ENCODE assay signal across 27 cellular contexts in genomic region chr12:20985399-20985798, GRCh38.
DNase-seq lines count a peak whose midpoint lies in the region; ATAC-seq, FAIRE-seq and TF ChIP-seq lines count a peak whose summit lies in the region.
"Had no signal": no experiment of that assay in that cellular context is flagged by ENCODE, and none has a peak within 500 bp of the region (broad histone marks: within the 10 kb centered on the region; RNA-seq: fewer than 3 reads in every experiment).

No MANE protein-coding gene starts in this region.

- H3K9me3 ChIP-seq in OCI-LY7 (ENCODE audit: low read length) (no peaks in the 10 kb centered on the region), gastroesophageal sphincter (peaks cover 0 to 19% (median 0%) of the 10 kb centered on the region in 3 donors)
- peaks cover 4% of the 10 kb centered on the region for H3K9me3 ChIP-seq in effector memory CD4-positive, alpha-beta T cell (ENCODE audit: control insufficient read depth, low read length)
- H3K9me3 ChIP-seq: Peyer's patch had no signal

- H3K27ac ChIP-seq in OCI-LY7 (ENCODE audit: low read depth, low read length, poor library complexity, severe bottlenecking) (no peak overlapping the region), gastroesophageal sphincter (no peak overlapping the region)
- H3K27ac ChIP-seq in effector memory CD4-positive, alpha-beta T cell (ENCODE audit: insufficient read depth, low read length, poor library complexity, severe bottlenecking): no peak overlapping the region
- H3K27ac ChIP-seq: esophagus muscularis mucosa, GM23248, Peyer's patch, right atrium auricular region, thoracic aorta had no signal

- no peak overlapping the region for H3K4me3 Mint-ChIP-seq in activated CD4-positive, alpha-beta memory T cell treated with anti-CD3 and anti-CD28 coated beads, Interleukin-2, amount 10 ng/mL, durations not matched to agents 7 days and 5 days
- no peak overlapping the region for H3K4me3 Mint-ChIP-seq in activated CD4-positive, alpha-beta memory T cell treated with anti-CD3 and anti-CD28 coated beads for 36 hours
- H3K4me3 Mint-ChIP-seq in nephron progenitor cell: no peak overlapping the region
- H3K4me3 Mint-ChIP-seq: activated T-helper 1 cell treated with anti-CD3 and anti-CD28 coated beads, Interleukin-12 subunit alpha, Interleukin-12 subunit beta, Interleukin-2, Interleukin-4 antibody, amounts not matched to agents 30 ng/mL and 10 ng/mL and 1 ng/mL, durations not matched to agents 14 hours and 24 hours and 36 hours; brain; dendritic cell treated with granulocyte-macrophage colony-stimulating factor and Interleukin-4, amounts not matched to agents 40 ng/mL and 50 ng/mL, for 4 days; endodermal cell had no signal

- POLR2A ChIA-PET in activated CD4-positive, alpha-beta memory T cell treated with anti-CD3 and anti-CD28 coated beads, Interleukin-2, amount 10 ng/mL, durations not matched to agents 7 days and 5 days (lab: Charles Lee): no interaction called here
- POLR2A ChIA-PET in activated CD4-positive, alpha-beta memory T cell treated with anti-CD3 and anti-CD28 coated beads for 36 hours (lab: Charles Lee): no interaction called here
- POLR2A ChIA-PET in OCI-LY7 (lab: Charles Lee): no interaction called here

- no peaks in the 10 kb centered on the region for H3K27me3 Mint-ChIP-seq in activated CD4-positive, alpha-beta memory T cell treated with anti-CD3 and anti-CD28 coated beads, Interleukin-2, amount 10 ng/mL, durations not matched to agents 7 days and 5 days
- no peaks in the 10 kb centered on the region for H3K27me3 Mint-ChIP-seq in activated CD4-positive, alpha-beta memory T cell treated with anti-CD3 and anti-CD28 coated beads for 36 hours
- H3K27me3 Mint-ChIP-seq in nephron progenitor cell (ENCODE audit: low read depth, poor library complexity): no peaks in the 10 kb centered on the region
- H3K27me3 Mint-ChIP-seq: brain; dendritic cell treated with granulocyte-macrophage colony-stimulating factor and Interleukin-4, amounts not matched to agents 40 ng/mL and 50 ng/mL, for 4 days had no signal

- no peak for FAIRE-seq in GM19239 (lab: Jason Lieb, UNC)
- FAIRE-seq: keratinocyte had no signal

- no peak for TF ChIP-seq POLR2A in gastroesophageal sphincter (IDR thresholded peaks at IDR 0.05)

- ATAC-seq in HG03432 (IDR thresholded peaks at IDR 0.05; ENCODE audit: unreplicated experiment) (peak; percentile 40), gastroesophageal sphincter (no peak)
- ATAC-seq: stimulated activated naive CD8-positive, alpha-beta T cell treated with anti-CD3 and anti-CD28 coated beads, Interleukin-15, Interleukin-2, amounts not matched to agents 100 U/mL and 50 U/mL, for 24 hours had no signal

- H3K27ac Mint-ChIP-seq in activated CD4-positive, alpha-beta memory T cell treated with anti-CD3 and anti-CD28 coated beads, Interleukin-2, amount 10 ng/mL, durations not matched to agents 7 days and 5 days: peak overlapping the region; percentile 0
- H3K27ac Mint-ChIP-seq in activated CD4-positive, alpha-beta memory T cell treated with anti-CD3 and anti-CD28 coated beads for 36 hours: no peak overlapping the region
- peak overlapping the region; percentile 1 for H3K27ac Mint-ChIP-seq in nephron progenitor cell
- H3K27ac Mint-ChIP-seq: activated T-helper 1 cell treated with anti-CD3 and anti-CD28 coated beads, Interleukin-12 subunit alpha, Interleukin-12 subunit beta, Interleukin-2, Interleukin-4 antibody, amounts not matched to agents 30 ng/mL and 10 ng/mL and 1 ng/mL, durations not matched to agents 14 hours and 24 hours and 36 hours; brain; dendritic cell treated with granulocyte-macrophage colony-stimulating factor and Interleukin-4, amounts not matched to agents 40 ng/mL and 50 ng/mL, for 4 days; endodermal cell had no signal

- no peaks in the 10 kb centered on the region for H3K9me2 ChIP-seq in OCI-LY7 (ENCODE audit: insufficient read depth, low read length)

- 33 to 75% methylated on average over 1 of the region's 1 CpG for WGBS in gastroesophageal sphincter (ENCODE audit: low coverage in 1 of 2), 2 donors

- H2AFZ ChIP-seq in OCI-LY7 (ENCODE audit: low read length): no peak overlapping the region
- H2AFZ ChIP-seq: GM23248 had no signal

- H3K4me3 ChIP-seq in OCI-LY7 (ENCODE audit: low read depth, low read length, poor library complexity, severe bottlenecking) (no peak overlapping the region), gastroesophageal sphincter (no peak overlapping the region)
- H3K4me3 ChIP-seq in effector memory CD4-positive, alpha-beta T cell (ENCODE audit: insufficient read depth, low read depth, low read length, poor library complexity, severe bottlenecking): no peak overlapping the region
- H3K4me3 ChIP-seq: esophagus muscularis mucosa, GM23248, Peyer's patch, right atrium auricular region, thoracic aorta had no signal

- no peaks in the 10 kb centered on the region for H3K79me2 ChIP-seq in OCI-LY7 (ENCODE audit: insufficient read depth, low read depth, low read length)

- H3K4me1 Mint-ChIP-seq in activated CD4-positive, alpha-beta memory T cell treated with anti-CD3 and anti-CD28 coated beads, Interleukin-2, amount 10 ng/mL, durations not matched to agents 7 days and 5 days: peaks cover 4% of the 10 kb centered on the region
- peaks cover 3% of the 10 kb centered on the region for H3K4me1 Mint-ChIP-seq in activated CD4-positive, alpha-beta memory T cell treated with anti-CD3 and anti-CD28 coated beads for 36 hours (ENCODE audit: low read depth)
- peaks cover 6% of the 10 kb centered on the region for H3K4me1 Mint-ChIP-seq in nephron progenitor cell
- H3K4me1 Mint-ChIP-seq: brain, endodermal cell had no signal

- TF ChIP-seq EP300 in gastroesophageal sphincter (IDR thresholded peaks at IDR 0.05): no peak

- TF ChIP-seq CTCF in OCI-LY7 (conservative IDR thresholded peaks at IDR 0.05; ENCODE audit: low read length) (no peak), nephron progenitor cell (IDR thresholded peaks at IDR 0.05) (no peak), gastroesophageal sphincter (IDR thresholded peaks at IDR 0.05) (no peak)

- H3K27me3 ChIP-seq in gastroesophageal sphincter: no peaks in the 10 kb centered on the region
- H3K27me3 ChIP-seq in effector memory CD4-positive, alpha-beta T cell (replicated peaks; ENCODE audit: control insufficient read depth, insufficient read depth, low read length, poor library complexity, severe bottlenecking): no peaks in the 10 kb centered on the region
- H3K27me3 ChIP-seq: esophagus muscularis mucosa, Peyer's patch, right atrium auricular region had no signal

- no peak for DNase-seq in activated CD4-positive, alpha-beta memory T cell treated with anti-CD3 and anti-CD28 coated beads, Interleukin-2, amount 10 ng/mL, durations not matched to agents 7 days and 5 days
- DNase-seq in activated CD4-positive, alpha-beta memory T cell treated with anti-CD3 and anti-CD28 coated beads for 36 hours: no peak
- DNase-seq in OCI-LY7 (ENCODE audit: low spot score): peak; percentile 76
- no peak for DNase-seq in nephron progenitor cell
- DNase-seq in GM19239 (ENCODE audit: insufficient read length, low spot score): no peak
- no peak for DNase-seq in effector memory CD4-positive, alpha-beta T cell
- DNase-seq: 8988T; activated naive CD4-positive, alpha-beta T cell treated with Interleukin-2 at 50 U/mL for 16 hours; endodermal cell; foreskin fibroblast; GM23248; head of caudate nucleus; NCI-H2029; NCI-H524 treated with DMSO at 0.1 percent for 48 hours; Peyer's patch; SIG-M5; stimulated activated CD4-positive, alpha-beta T cell treated with anti-CD3 and anti-CD28 coated beads, Interleukin-1b, Interleukin-23, amount 100 ng/mL, for 48 hours; stimulated activated naive CD8-positive, alpha-beta T cell treated with anti-CD3 and anti-CD28 coated beads, Interleukin-15, Interleukin-2, amounts not matched to agents 100 U/mL and 50 U/mL, for 24 hours had no signal

- H3K36me3 ChIP-seq in OCI-LY7 (ENCODE audit: insufficient read depth, low read length) (no peaks in the 10 kb centered on the region), gastroesophageal sphincter (no peaks in the 10 kb centered on the region)
- no peaks in the 10 kb centered on the region for H3K36me3 ChIP-seq in effector memory CD4-positive, alpha-beta T cell (ENCODE audit: control insufficient read depth, insufficient read depth, low read length)
- H3K36me3 ChIP-seq: esophagus muscularis mucosa, Peyer's patch, right atrium auricular region, thoracic aorta had no signal

- CTCF ChIA-PET in activated CD4-positive, alpha-beta memory T cell treated with anti-CD3 and anti-CD28 coated beads, Interleukin-2, amount 10 ng/mL, durations not matched to agents 7 days and 5 days (lab: Charles Lee): no interaction called here
- CTCF ChIA-PET in activated CD4-positive, alpha-beta memory T cell treated with anti-CD3 and anti-CD28 coated beads for 36 hours (lab: Charles Lee): no interaction called here
- CTCF ChIA-PET in OCI-LY7 (lab: Charles Lee; ENCODE audit: unreplicated experiment): no interaction called here

- H3K36me3 Mint-ChIP-seq in activated CD4-positive, alpha-beta memory T cell treated with anti-CD3 and anti-CD28 coated beads, Interleukin-2, amount 10 ng/mL, durations not matched to agents 7 days and 5 days (ENCODE audit: low read depth): no peaks in the 10 kb centered on the region
- H3K36me3 Mint-ChIP-seq in activated CD4-positive, alpha-beta memory T cell treated with anti-CD3 and anti-CD28 coated beads for 36 hours: no peaks in the 10 kb centered on the region
- H3K36me3 Mint-ChIP-seq in nephron progenitor cell (ENCODE audit: low read depth): peaks cover 10% of the 10 kb centered on the region
- H3K36me3 Mint-ChIP-seq: brain had no signal

- intact Hi-C loops in activated CD4-positive, alpha-beta memory T cell treated with anti-CD3 and anti-CD28 coated beads for 36 hours (cut with micrococcal nuclease): no loop called here
- intact Hi-C loops in OCI-LY7 (cut with micrococcal nuclease; ENCODE audit: unreplicated experiment): no loop called here

- H3K4me2 ChIP-seq in OCI-LY7 (ENCODE audit: low read length): 0 out of 2 replicates have a peak overlapping the region, but pooled peaks have one; percentile 26

- no peaks in the 10 kb centered on the region for H4K20me1 ChIP-seq in OCI-LY7 (ENCODE audit: insufficient read depth, low read length)

- H3K9me3 Mint-ChIP-seq in activated CD4-positive, alpha-beta memory T cell treated with anti-CD3 and anti-CD28 coated beads, Interleukin-2, amount 10 ng/mL, durations not matched to agents 7 days and 5 days: peaks cover 2% of the 10 kb centered on the region
- H3K9me3 Mint-ChIP-seq in activated CD4-positive, alpha-beta memory T cell treated with anti-CD3 and anti-CD28 coated beads for 36 hours: peaks cover 21% of the 10 kb centered on the region
- peaks cover 27% of the 10 kb centered on the region for H3K9me3 Mint-ChIP-seq in nephron progenitor cell

- H3K4me1 ChIP-seq in OCI-LY7 (ENCODE audit: insufficient read depth, low read length, poor library complexity, severe bottlenecking): peaks cover 10% of the 10 kb centered on the region
- no peaks in the 10 kb centered on the region for H3K4me1 ChIP-seq in gastroesophageal sphincter
- no peaks in the 10 kb centered on the region for H3K4me1 ChIP-seq in effector memory CD4-positive, alpha-beta T cell (ENCODE audit: control insufficient read depth, insufficient read depth, low read length, poor library complexity, severe bottlenecking)
- H3K4me1 ChIP-seq: esophagus muscularis mucosa, Peyer's patch, right atrium auricular region had no signal

- BruUV-seq in OCI-LY7 (replicated peaks; lab: Mats Ljungman, UMichigan): no TSS peak
